Comparison of ENCODE assay signal across 17 cellular contexts in the genomic region with DNA sequence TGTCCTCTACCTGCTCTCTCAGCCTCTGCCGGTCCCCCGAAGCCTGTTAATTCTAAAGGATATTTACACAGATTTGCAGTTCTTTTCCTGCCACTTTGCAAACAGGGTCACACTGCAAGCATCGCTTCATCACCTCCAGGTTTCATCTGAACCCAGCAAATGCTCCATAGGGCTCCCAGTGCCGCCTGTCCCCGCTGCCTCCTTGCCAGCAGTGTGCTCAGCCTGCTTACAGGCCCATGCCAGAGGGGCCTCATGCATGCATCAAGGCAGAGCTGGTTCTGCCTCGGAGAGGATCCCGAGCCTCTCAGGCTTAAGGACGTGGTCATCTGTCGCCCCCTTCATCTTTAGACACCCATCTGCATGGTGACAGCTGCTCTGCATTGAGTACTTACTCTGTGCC. TPM values are rescaled to one million over a fixed set of nuclear protein-coding genes. Genes with fewer than 3 reads are reported as not detected.
"Had no signal": no experiment of that assay in that cellular context is flagged by ENCODE, and none has a peak within 500 bp of the region (broad histone marks: within the 10 kb centered on the region; RNA-seq: fewer than 3 reads in every experiment).

No MANE protein-coding gene starts in this region.

- H3K27ac Mint-ChIP-seq: activated CD8-positive, alpha-beta memory T cell treated with anti-CD3 and anti-CD28 coated beads, Interleukin-2, amount 10 ng/mL, durations not matched to agents 7 days and 5 days; immature natural killer cell; natural killer cell had no signal

- H3K4me3 Mint-ChIP-seq: activated CD8-positive, alpha-beta memory T cell treated with anti-CD3 and anti-CD28 coated beads, Interleukin-2, amount 10 ng/mL, durations not matched to agents 7 days and 5 days; activated naive CD8-positive, alpha-beta T cell treated with anti-CD3 and anti-CD28 coated beads, Interleukin-2, amount 10 ng/mL, durations not matched to agents 7 days and 5 days; immature natural killer cell; natural killer cell had no signal

- H3K4me1 Mint-ChIP-seq: immature natural killer cell, natural killer cell had no signal

- DNase-seq: activated CD4-positive, alpha-beta T cell treated with anti-CD3 and anti-CD28 coated beads, Interleukin-2, amount 50 U/mL, for 4 hours; activated CD8-positive, alpha-beta memory T cell treated with anti-CD3 and anti-CD28 coated beads, Interleukin-2, amount 10 ng/mL, durations not matched to agents 7 days and 5 days; activated naive CD8-positive, alpha-beta T cell treated with anti-CD3 and anti-CD28 coated beads, Interleukin-2, amount 10 ng/mL, durations not matched to agents 7 days and 5 days; body of pancreas; effector CD8-positive, alpha-beta T cell; esophagus squamous epithelium; heart right ventricle; immature natural killer cell; kidney glomerular epithelial cell; natural killer cell; spleen; stimulated activated CD4-positive, alpha-beta T cell treated with anti-CD3 and anti-CD28 coated beads, Interleukin-4, amount 100 ng/mL, for 4 hours; stimulated activated naive CD4-positive, alpha-beta T cell; SW 1271; T-helper 2 cell; uterus had no signal

- H3K27ac ChIP-seq: esophagus squamous epithelium, heart right ventricle, spleen, tibial nerve, uterus had no signal

- H3K9me3 ChIP-seq: body of pancreas, esophagus squamous epithelium, heart right ventricle, spleen, tibial nerve, uterus had no signal

- H3K36me3 Mint-ChIP-seq: activated CD8-positive, alpha-beta memory T cell treated with anti-CD3 and anti-CD28 coated beads, Interleukin-2, amount 10 ng/mL, durations not matched to agents 7 days and 5 days; activated naive CD8-positive, alpha-beta T cell treated with anti-CD3 and anti-CD28 coated beads, Interleukin-2, amount 10 ng/mL, durations not matched to agents 7 days and 5 days; immature natural killer cell; natural killer cell had no signal

- ATAC-seq: body of pancreas, heart right ventricle, natural killer cell had no signal

- H3K4me1 ChIP-seq: uterus had no signal

- H3K4me3 ChIP-seq: body of pancreas, esophagus squamous epithelium, heart right ventricle, spleen, tibial nerve, uterus had no signal

- H3K36me3 ChIP-seq: uterus had no signal

- H3K9me3 Mint-ChIP-seq: activated naive CD8-positive, alpha-beta T cell treated with anti-CD3 and anti-CD28 coated beads, Interleukin-2, amount 10 ng/mL, durations not matched to agents 7 days and 5 days; immature natural killer cell; natural killer cell had no signal

- H3K27me3 ChIP-seq: body of pancreas, esophagus squamous epithelium, heart right ventricle, spleen, tibial nerve, uterus had no signal

RNA-seq across cellular contexts. Expression of gene SIRPA, which starts 10.5 kb away (rescaled TPM):
- total RNA-seq: activated CD8-positive, alpha-beta memory T cell treated with anti-CD3 and anti-CD28 coated beads, Interleukin-2, amount 10 ng/mL, durations not matched to agents 7 days and 5 days had no signal
